In the genomic region with DNA sequence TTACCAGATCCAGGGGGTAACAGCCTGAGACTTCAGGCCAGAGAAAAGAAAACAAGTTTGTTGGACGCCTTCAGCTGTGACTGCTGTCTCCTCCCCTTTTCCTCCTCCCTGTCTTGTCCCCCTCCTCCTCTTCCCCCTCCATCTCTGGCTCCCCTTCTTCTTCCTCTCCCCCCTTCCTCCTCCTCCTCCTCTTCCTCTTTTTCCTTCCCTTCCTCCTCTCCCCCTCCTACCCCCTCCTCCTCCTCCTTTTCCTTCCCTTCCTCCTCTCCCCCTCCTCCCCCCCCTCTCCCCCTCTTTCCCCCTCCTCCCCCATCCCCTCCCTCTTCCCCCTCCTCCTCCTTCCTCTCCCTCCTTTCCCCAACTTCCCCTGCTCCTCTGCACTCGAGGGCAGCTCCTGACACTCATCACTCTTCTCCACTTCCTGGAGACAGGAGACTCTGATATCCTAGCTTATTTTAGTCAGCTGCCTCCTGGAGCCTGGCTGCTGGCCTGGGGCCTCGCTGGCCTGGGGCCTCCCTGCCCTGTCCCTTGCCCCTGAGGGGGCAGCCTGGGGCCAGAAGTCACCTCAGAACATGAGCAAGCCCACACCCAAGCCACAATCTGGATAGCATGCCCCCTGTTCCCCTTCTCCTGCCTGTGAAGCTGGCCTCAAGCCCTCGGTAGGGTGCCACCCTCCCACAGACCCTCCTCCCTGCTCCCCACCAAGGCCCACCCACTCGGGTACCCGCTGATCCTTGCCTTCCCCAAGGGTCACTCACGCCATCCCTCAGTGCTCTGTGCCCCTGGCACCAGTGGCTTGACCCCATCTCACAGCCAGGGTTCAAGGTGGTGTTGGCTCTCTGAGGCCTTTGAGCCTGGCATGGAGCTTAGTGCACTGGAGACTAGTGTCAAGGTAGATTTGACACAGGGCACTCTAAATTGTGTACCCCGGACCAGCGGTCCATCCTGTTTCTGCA, we compare ENCODE assay signal across 17 cellular contexts. TPM values are rescaled to one million over a fixed set of nuclear protein-coding genes. Genes with fewer than 3 reads are reported as not detected.
A peak's percentile ranks its signal among the peaks of the same experiment; 100 is the strongest.
DNase-seq lines count a peak whose midpoint lies in the region; ATAC-seq and TF ChIP-seq lines count a peak whose summit lies in the region.
"Had no signal": no experiment of that assay in that cellular context is flagged by ENCODE, and none has a peak within 500 bp of the region (broad histone marks: within the 10 kb centered on the region; RNA-seq: fewer than 3 reads in every experiment).

No MANE protein-coding gene starts in this region.

- peaks cover 13% of the 10 kb centered on the region for H3K9me3 Mint-ChIP-seq in activated naive CD4-positive, alpha-beta T cell treated with anti-CD3 and anti-CD28 coated beads, Interleukin-2, amount 10 ng/mL, durations not matched to agents 7 days and 5 days
- peaks cover 9% of the 10 kb centered on the region for H3K9me3 Mint-ChIP-seq in CD8-positive, alpha-beta T cell

- TF ChIP-seq CTCF in body of pancreas (IDR thresholded peaks at IDR 0.05): no peak
- TF ChIP-seq CTCF in CD8-positive, alpha-beta T cell (IDR thresholded peaks at IDR 0.05): no peak

- no peak overlapping the region for H3K4me3 Mint-ChIP-seq in activated naive CD4-positive, alpha-beta T cell treated with anti-CD3 and anti-CD28 coated beads, Interleukin-2, amount 10 ng/mL, durations not matched to agents 7 days and 5 days
- no peak overlapping the region for H3K4me3 Mint-ChIP-seq in CD8-positive, alpha-beta T cell
- H3K4me3 Mint-ChIP-seq: central memory CD8-positive, alpha-beta T cell; stimulated activated naive B cell treated with anti-CD40 and anti-IgM and Interleukin-4, amounts not matched to agents 10 μg/mL and 1 μg/mL and 100 μg/mL, for 72 hours had no signal

- TF ChIP-seq POLR2A in body of pancreas (IDR thresholded peaks at IDR 0.05): no peak

- CTCF ChIA-PET in activated naive CD4-positive, alpha-beta T cell treated with anti-CD3 and anti-CD28 coated beads, Interleukin-2, amount 10 ng/mL, durations not matched to agents 7 days and 5 days (lab: Charles Lee): interaction anchor here (1.2 to 2.6 kb wide), 2 partner anchors 13 to 70 kb away, joined by 3 to 6 read pairs; no protein-coding TSS in a partner anchor
- CTCF ChIA-PET in CD8-positive, alpha-beta T cell (lab: Charles Lee): interaction anchor here (0.8 kb wide), 1 partner anchor 13 kb away, joined by 3 read pairs; no protein-coding TSS in a partner anchor

- H3K4me1 Mint-ChIP-seq in activated naive CD4-positive, alpha-beta T cell treated with anti-CD3 and anti-CD28 coated beads, Interleukin-2, amount 10 ng/mL, durations not matched to agents 7 days and 5 days: no peaks in the 10 kb centered on the region
- no peaks in the 10 kb centered on the region for H3K4me1 Mint-ChIP-seq in CD8-positive, alpha-beta T cell (ENCODE audit: low read depth)
- H3K4me1 Mint-ChIP-seq: central memory CD8-positive, alpha-beta T cell had no signal

- peak; percentile 18 for DNase-seq in activated naive CD4-positive, alpha-beta T cell treated with anti-CD3 and anti-CD28 coated beads, Interleukin-2, amount 10 ng/mL, durations not matched to agents 7 days and 5 days
- no peak for DNase-seq in activated naive CD4-positive, alpha-beta T cell (lab: John Stamatoyannopoulos, UW)
- DNase-seq in body of pancreas (peak in 3 of 4 donors; percentile 1 to 2 (median 2)), aorta (peak; percentile 36 to 50), AG08395 (ENCODE audit: low spot score) (no peak), activated T-cell treated with anti-CD3 and anti-CD28 coated beads for 4 hours (no peak)
- no peak for DNase-seq in CD8-positive, alpha-beta T cell
- DNase-seq: hippocampal formation; NCI-H1105 treated with DMSO at 0.1 percent for 48 hours; NCI-H748 treated with DMSO at 0.1 percent for 48 hours; SHP77; stimulated activated naive B cell treated with anti-CD40 and anti-IgM and Interleukin-4, amounts not matched to agents 10 μg/mL and 1 μg/mL and 100 μg/mL, for 72 hours had no signal

- peaks cover 29% of the 10 kb centered on the region for H3K27me3 Mint-ChIP-seq in activated naive CD4-positive, alpha-beta T cell treated with anti-CD3 and anti-CD28 coated beads, Interleukin-2, amount 10 ng/mL, durations not matched to agents 7 days and 5 days
- no peaks in the 10 kb centered on the region for H3K27me3 Mint-ChIP-seq in CD8-positive, alpha-beta T cell (ENCODE audit: low read depth)
- H3K27me3 Mint-ChIP-seq: central memory CD8-positive, alpha-beta T cell had no signal

- WGBS in body of pancreas, 2 donors: 67 to 78% methylated on average over 9 of the region's 9 CpGs
- 70 to 75% methylated on average over 6 to 7 of the region's 9 CpGs for WGBS in mesodermal cell (ENCODE audit: insufficient coverage in 2 of 2), 2 experiments
- 69 to 75% methylated on average over 8 to 9 of the region's 9 CpGs for WGBS in aorta, 2 donors

- peaks cover 0 to 13% (median 0%) of the 10 kb centered on the region in 3 donors for H3K9me3 ChIP-seq in body of pancreas
- H3K9me3 ChIP-seq in mesodermal cell (ENCODE audit: control insufficient read depth, low read length): peaks cover 17% of the 10 kb centered on the region
- H3K9me3 ChIP-seq in aorta (ENCODE audit: control insufficient read depth, low read length): peaks cover 9% of the 10 kb centered on the region
- H3K9me3 ChIP-seq in CD8-positive, alpha-beta T cell (ENCODE audit: low read length): no peaks in the 10 kb centered on the region

- intact Hi-C loops in body of pancreas (cut with DNase I): no loop called here
- intact Hi-C loops in aorta (cut with DNase I): no loop called here
- intact Hi-C loops in CD8-positive, alpha-beta T cell (cut with DNase I, micrococcal nuclease): no loop called here

- no peaks in the 10 kb centered on the region for H3K36me3 ChIP-seq in body of pancreas (replicated peaks in 1 of 2; ENCODE audit: insufficient read depth in 1 of 2, low read depth in 2 of 2)
- no peaks in the 10 kb centered on the region for H3K36me3 ChIP-seq in mesodermal cell (ENCODE audit: control insufficient read depth, insufficient read depth, low read length)
- H3K36me3 ChIP-seq in aorta (ENCODE audit: control insufficient read depth in 1 of 2, insufficient read depth in 2 of 2, low read length in 1 of 2): no peaks in the 10 kb centered on the region
- no peaks in the 10 kb centered on the region for H3K36me3 ChIP-seq in CD8-positive, alpha-beta T cell (ENCODE audit: insufficient read depth, low read length)

- POLR2A ChIA-PET in CD8-positive, alpha-beta T cell (lab: Charles Lee): no interaction called here

- H3K27me3 ChIP-seq in body of pancreas (no peaks in the 10 kb centered on the region), aorta (ENCODE audit: control insufficient read depth in 1 of 2, insufficient read depth in 2 of 2, low read length in 1 of 2) (no peaks in the 10 kb centered on the region)
- H3K27me3 ChIP-seq in CD8-positive, alpha-beta T cell (ENCODE audit: insufficient read depth, low read length): no peaks in the 10 kb centered on the region

- no peak overlapping the region for H3K27ac Mint-ChIP-seq in activated naive CD4-positive, alpha-beta T cell treated with anti-CD3 and anti-CD28 coated beads, Interleukin-2, amount 10 ng/mL, durations not matched to agents 7 days and 5 days
- no peak overlapping the region for H3K27ac Mint-ChIP-seq in CD8-positive, alpha-beta T cell
- H3K27ac Mint-ChIP-seq: stimulated activated naive B cell treated with anti-CD40 and anti-IgM and Interleukin-4, amounts not matched to agents 10 μg/mL and 1 μg/mL and 100 μg/mL, for 72 hours had no signal

- H3K27ac ChIP-seq in body of pancreas: no peak overlapping the region
- peak overlapping the region; percentile 13 for H3K27ac ChIP-seq in mesodermal cell (ENCODE audit: low read depth, low read length, severe bottlenecking)
- H3K27ac ChIP-seq in aorta (ENCODE audit: low read depth in 1 of 2, low read length in 2 of 2): no peak overlapping the region
- no peak overlapping the region for H3K27ac ChIP-seq in CD8-positive, alpha-beta T cell (ENCODE audit: low read depth, low read length)

- no peak overlapping the region for H3K4me3 ChIP-seq in body of pancreas
- H3K4me3 ChIP-seq in mesodermal cell (ENCODE audit: extremely low read depth, insufficient read depth, low read length, poor library complexity, severe bottlenecking): no peak overlapping the region
- no peak overlapping the region for H3K4me3 ChIP-seq in aorta (ENCODE audit: low read length in 2 of 2)
- no peak overlapping the region for H3K4me3 ChIP-seq in CD8-positive, alpha-beta T cell (ENCODE audit: low read depth, low read length)

- H3K4me1 ChIP-seq in body of pancreas (no peaks in the 10 kb centered on the region), mesodermal cell (ENCODE audit: control insufficient read depth, insufficient read depth, low read length, poor library complexity, severe bottlenecking) (peaks cover 33% of the 10 kb centered on the region), aorta (ENCODE audit: control insufficient read depth in 1 of 2, insufficient read depth in 2 of 2, low read length in 2 of 2) (no peaks in the 10 kb centered on the region)
- H3K4me1 ChIP-seq in CD8-positive, alpha-beta T cell (ENCODE audit: insufficient read depth, low read length): no peaks in the 10 kb centered on the region

- H3K36me3 Mint-ChIP-seq in activated naive CD4-positive, alpha-beta T cell treated with anti-CD3 and anti-CD28 coated beads, Interleukin-2, amount 10 ng/mL, durations not matched to agents 7 days and 5 days: no peaks in the 10 kb centered on the region
- no peaks in the 10 kb centered on the region for H3K36me3 Mint-ChIP-seq in CD8-positive, alpha-beta T cell

- no peak for ATAC-seq in body of pancreas
- no peak for ATAC-seq in aorta (ENCODE audit: low FRiP score)
- ATAC-seq in CD8-positive, alpha-beta T cell: no peak
- ATAC-seq: esophagus mucosa; stimulated activated naive B cell treated with anti-CD40 and anti-IgM and Interleukin-4, amounts not matched to agents 10 μg/mL and 1 μg/mL and 100 μg/mL, for 72 hours had no signal

RNA-seq across cellular contexts. Expression of gene ADRA2B, which starts 12.2 kb away (rescaled TPM):
- total RNA-seq in body of pancreas (under 1 TPM; under 0.01 to 0.26 TPM), aorta (10 to 100 TPM in 1 of 2 donors, under 1 TPM in 1; 0.81 to 34.0 TPM)
- 3.9 TPM for polyA plus RNA-seq in mesodermal cell (2013, experiment 1 of 2)
- polyA plus RNA-seq in mesodermal cell (2013, experiment 2 of 2): 1.8 TPM
- polyA plus RNA-seq in aorta: under 1 TPM in 1 of 2 donors, not detected in 1; 0.26 TPM
- total RNA-seq in CD8-positive, alpha-beta T cell: 1 to 10 TPM; 2.0 TPM
- total RNA-seq: esophagus mucosa, H4 had no signal
- polyA plus RNA-seq: BJ had no signal

RNA-seq across cellular contexts. Expression of gene ASTL, which starts 34.1 kb away (rescaled TPM):
- total RNA-seq in body of pancreas: not detected
- not detected for polyA plus RNA-seq in mesodermal cell (2013, experiment 1 of 2)
- not detected for polyA plus RNA-seq in mesodermal cell (2013, experiment 2 of 2)
- under 1 TPM; 0.57 to 0.62 TPM for total RNA-seq in aorta
- polyA plus RNA-seq in aorta: not detected
- total RNA-seq in CD8-positive, alpha-beta T cell: 10 to 100 TPM; 16.6 to 17.5 TPM
- total RNA-seq: H4 had no signal
- polyA plus RNA-seq: BJ had no signal

RNA-seq across cellular contexts. Expression of gene DUSP2, which starts 41.1 kb away (rescaled TPM):
- total RNA-seq in body of pancreas: 1 to 10 TPM; 6.0 to 9.2 TPM
- 2.5 TPM for polyA plus RNA-seq in mesodermal cell (2013, experiment 1 of 2)
- 2.3 TPM for polyA plus RNA-seq in mesodermal cell (2013, experiment 2 of 2)
- 1 to 10 TPM; 5.7 to 7.5 TPM for total RNA-seq in aorta
- 1 to 10 TPM; 1.2 to 1.9 TPM for polyA plus RNA-seq in aorta
- total RNA-seq in CD8-positive, alpha-beta T cell: 1,000 to 10,000 TPM; 1,304 to 1,350 TPM

Comparison
In these comparisons a context has a peak if more than half of its experiments do, and no peak if none do; other contexts are left out.
1. DNase-seq: peak in activated naive CD4-positive, alpha-beta T cell treated with anti-CD3 and anti-CD28 coated beads, Interleukin-2, amount 10 ng/mL, durations not matched to agents 7 days and 5 days (single experiment), body of pancreas (3 of 4) and aorta (2 of 2); none in activated naive CD4-positive, alpha-beta T cell (0 of 4), CD8-positive, alpha-beta T cell (0 of 7), AG08395 (single experiment) and activated T-cell treated with anti-CD3 and anti-CD28 coated beads for 4 hours (single experiment).
2. RNA of gene ASTL, which starts 34.1 kb away (total RNA-seq): 16.6 to 17.5 TPM in CD8-positive, alpha-beta T cell; 0.57 to 0.62 TPM in aorta and not detected in body of pancreas; every median in the first group is over 10 times any median in the second.
3. RNA of gene DUSP2, which starts 41.1 kb away (total RNA-seq): 1,304 to 1,350 TPM in CD8-positive, alpha-beta T cell; 6.0 to 9.2 TPM in body of pancreas and 5.7 to 7.5 TPM in aorta; every median in the first group is over 100 times any median in the second.